8 cellular contexts compared by ENCODE assay signal in the genomic region with DNA sequence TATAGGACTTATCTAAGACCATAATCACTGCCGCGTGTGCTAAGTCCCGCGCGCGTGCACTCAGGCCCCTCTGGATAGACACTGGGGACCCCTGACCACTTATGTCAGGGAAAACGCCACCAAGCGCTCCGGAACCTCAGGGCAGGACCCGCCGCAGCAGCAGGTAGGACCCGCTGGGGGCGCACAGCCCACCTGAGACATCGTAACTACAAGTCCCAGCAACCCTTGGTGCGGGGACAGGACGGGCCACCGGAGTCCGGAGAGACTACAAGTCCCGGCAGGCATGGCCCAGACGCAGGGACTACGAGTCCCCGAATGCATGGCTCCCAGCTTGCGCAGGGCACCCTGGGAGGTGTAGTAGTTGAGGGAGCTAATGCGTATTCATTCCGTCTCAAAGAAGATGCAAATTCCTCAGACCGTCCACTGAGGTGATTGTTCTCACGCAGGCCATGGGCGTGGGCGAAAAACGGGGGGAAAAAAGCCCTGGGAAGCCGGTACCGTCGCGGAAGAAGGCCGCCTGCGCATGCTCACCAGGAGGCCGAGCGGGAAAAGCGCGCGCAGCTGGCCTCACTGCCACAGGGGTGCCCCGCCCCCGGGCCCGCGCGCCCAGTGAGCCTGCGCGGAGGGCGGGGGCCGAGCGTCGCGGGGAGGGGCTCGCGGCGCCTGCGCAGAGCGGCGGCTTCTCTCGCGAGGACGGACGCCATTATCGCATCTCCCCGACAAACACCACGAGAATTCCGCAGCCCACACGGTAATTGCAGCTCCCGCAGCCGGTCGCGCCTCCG. TPM values are rescaled to one million over a fixed set of nuclear protein-coding genes. Genes with fewer than 3 reads are reported as not detected.
DNase-seq lines count a peak whose midpoint lies in the region; ATAC-seq and TF ChIP-seq lines count a peak whose summit lies in the region.

A gene with protein sequence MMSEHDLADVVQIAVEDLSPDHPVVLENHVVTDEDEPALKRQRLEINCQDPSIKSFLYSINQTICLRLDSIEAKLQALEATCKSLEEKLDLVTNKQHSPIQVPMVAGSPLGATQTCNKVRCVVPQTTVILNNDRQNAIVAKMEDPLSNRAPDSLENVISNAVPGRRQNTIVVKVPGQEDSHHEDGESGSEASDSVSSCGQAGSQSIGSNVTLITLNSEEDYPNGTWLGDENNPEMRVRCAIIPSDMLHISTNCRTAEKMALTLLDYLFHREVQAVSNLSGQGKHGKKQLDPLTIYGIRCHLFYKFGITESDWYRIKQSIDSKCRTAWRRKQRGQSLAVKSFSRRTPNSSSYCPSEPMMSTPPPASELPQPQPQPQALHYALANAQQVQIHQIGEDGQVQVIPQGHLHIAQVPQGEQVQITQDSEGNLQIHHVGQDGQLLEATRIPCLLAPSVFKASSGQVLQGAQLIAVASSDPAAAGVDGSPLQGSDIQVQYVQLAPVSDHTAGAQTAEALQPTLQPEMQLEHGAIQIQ (plus strand): TSS at position 670 of the 785 bp plus-strand sequence. CDS start 23,682 bp downstream, outside the sequence.

- peak within 1 kb of the TSS; percentile 95 for H3K4me3 Mint-ChIP-seq in activated CD4-positive, alpha-beta T cell treated with anti-CD3 and anti-CD28 coated beads, Interleukin-2, amount 10 ng/mL, durations not matched to agents 24 days and 14 days

- H3K9me3 Mint-ChIP-seq in activated CD4-positive, alpha-beta T cell treated with anti-CD3 and anti-CD28 coated beads, Interleukin-2, amount 10 ng/mL, durations not matched to agents 24 days and 14 days: no peaks in the 10 kb centered on the region

- peak; percentile 86 for ATAC-seq in GM19328 (IDR thresholded peaks at IDR 0.05; ENCODE audit: unreplicated experiment)
- ATAC-seq in HG03520 (IDR thresholded peaks at IDR 0.05; ENCODE audit: unreplicated experiment): peak; percentile 86

- peaks cover 62% of the 10 kb centered on the region for H3K4me1 Mint-ChIP-seq in activated CD4-positive, alpha-beta T cell treated with anti-CD3 and anti-CD28 coated beads, Interleukin-2, amount 10 ng/mL, durations not matched to agents 24 days and 14 days

- H3K27me3 ChIP-seq in layer of hippocampus (ENCODE audit: control insufficient read depth, insufficient read depth, low read length): no peaks in the 10 kb centered on the region

- TF ChIP-seq CTCF in C4-2B (conservative IDR thresholded peaks at IDR 0.05) (no peak; the same call in 1 of the 2 replicates), coronary artery (IDR thresholded peaks at IDR 0.05) (no peak)

- H3K27ac Mint-ChIP-seq in activated CD4-positive, alpha-beta T cell treated with anti-CD3 and anti-CD28 coated beads, Interleukin-2, amount 10 ng/mL, durations not matched to agents 24 days and 14 days: peak within 1 kb of the TSS; percentile 99

- peak within 1 kb of the TSS; percentile 94 for H3K27ac ChIP-seq in C4-2B
- peak within 1 kb of the TSS; percentile 96 to 100 for H3K27ac ChIP-seq in coronary artery
- H3K27ac ChIP-seq in layer of hippocampus (ENCODE audit: low read depth, low read length): peak within 1 kb of the TSS; percentile 100

- peak; percentile 89 for DNase-seq in NCI-H526 treated with DMSO at 0.1 percent for 48 hours (lab: John Stamatoyannopoulos, UW)
- peak; percentile 99 for DNase-seq in activated CD4-positive, alpha-beta T cell treated with anti-CD3 and anti-CD28 coated beads, Interleukin-2, amount 10 ng/mL, durations not matched to agents 24 days and 14 days
- DNase-seq in coronary artery (ENCODE audit: low spot score): peak; percentile 98
- DNase-seq in stimulated activated CD4-positive, alpha-beta T cell treated with anti-CD3 and anti-CD28 coated beads, Interleukin-1b, Interleukin-23, amount 100 ng/mL, for 4 hours (ENCODE audit: low read depth in 2 of 2): peak; percentile 92 to 94

- no peaks in the 10 kb centered on the region for H3K27me3 Mint-ChIP-seq in activated CD4-positive, alpha-beta T cell treated with anti-CD3 and anti-CD28 coated beads, Interleukin-2, amount 10 ng/mL, durations not matched to agents 24 days and 14 days

- intact Hi-C loops in activated CD4-positive, alpha-beta T cell treated with anti-CD3 and anti-CD28 coated beads, Interleukin-2, amount 10 ng/mL, durations not matched to agents 24 days and 14 days (cut with micrococcal nuclease): loop anchor here (1.0 to 10.0 kb wide), 6 partner anchors 12 to 584 kb away; a partner anchor contains a TSS

- peaks cover 24% of the 10 kb centered on the region for H3K36me3 Mint-ChIP-seq in activated CD4-positive, alpha-beta T cell treated with anti-CD3 and anti-CD28 coated beads, Interleukin-2, amount 10 ng/mL, durations not matched to agents 24 days and 14 days (ENCODE audit: low read depth)

- peak within 1 kb of the TSS; percentile 94 for H3K4me3 ChIP-seq in coronary artery

RNA-seq across cellular contexts. Expression of the gene that starts here (rescaled TPM):
- total RNA-seq in activated CD4-positive, alpha-beta T cell treated with anti-CD3 and anti-CD28 coated beads, Interleukin-2, amount 10 ng/mL, durations not matched to agents 24 days and 14 days: 36.8 and 44.9 TPM in 2 replicates

Comparison
In these comparisons a context has a peak if more than half of its experiments do, and no peak if none do; other contexts are left out.
1. Peak in every context shown above with its lines: DNase-seq, ATAC-seq, H3K4me3 ChIP-seq and H3K27ac ChIP-seq.